ENCODE assay signal across 8 cellular contexts in the genomic region with DNA sequence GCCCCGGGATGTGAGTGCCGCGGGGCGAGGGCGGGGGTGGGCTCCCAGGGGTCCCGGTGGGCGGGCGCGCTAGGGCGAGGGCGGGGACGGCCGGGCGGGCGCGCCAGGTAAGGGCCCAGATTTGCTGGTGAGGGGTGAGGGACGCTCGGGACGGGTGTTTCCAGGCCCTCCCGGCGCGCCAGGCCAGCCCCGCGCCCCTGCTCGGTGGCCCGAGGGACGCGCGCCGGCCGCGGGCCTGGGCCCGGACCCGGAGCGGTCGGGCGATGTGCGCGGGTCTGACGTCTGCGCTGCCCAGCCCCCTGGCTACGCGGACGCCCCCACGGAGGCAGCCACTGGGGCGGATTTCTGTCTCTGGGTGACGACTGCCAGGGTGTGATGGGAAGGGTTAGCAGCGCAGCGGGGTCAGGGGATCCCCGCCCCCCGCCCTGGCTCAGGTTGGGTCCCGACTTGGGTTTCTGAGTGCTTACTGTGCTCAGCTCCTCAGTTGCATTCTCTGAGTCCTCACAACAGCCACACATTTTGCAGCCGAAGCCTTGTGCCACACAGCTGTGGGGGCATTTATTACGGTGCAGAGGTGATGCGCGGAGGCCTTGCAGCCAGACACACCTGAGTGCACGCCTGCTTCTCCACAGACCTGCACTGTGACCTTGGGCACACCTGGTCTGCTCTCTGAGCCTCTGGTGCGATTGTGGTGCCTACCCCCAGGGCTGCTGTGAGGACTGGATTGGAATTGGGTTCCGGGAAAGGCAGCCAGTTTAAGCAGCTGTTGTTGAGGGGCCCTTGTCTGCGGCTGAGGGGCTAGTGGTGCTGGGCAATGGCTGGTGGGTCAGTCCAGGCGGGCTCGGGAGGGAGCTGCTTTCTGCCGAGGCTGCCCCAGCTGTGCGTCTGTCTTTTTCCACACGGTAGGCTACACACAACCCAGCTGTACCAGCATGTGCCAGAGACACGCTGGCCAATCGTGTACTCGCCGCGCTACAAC. TPM values are rescaled to one million over a fixed set of nuclear protein-coding genes. Genes with fewer than 3 reads are reported as not detected.
A peak's percentile ranks its signal among the peaks of the same experiment; 100 is the strongest.
DNase-seq lines count a peak whose midpoint lies in the region; ATAC-seq and TF ChIP-seq lines count a peak whose summit lies in the region.

No MANE protein-coding gene starts in this region.

- peaks cover 42% of the 10 kb centered on the region for H3K4me1 Mint-ChIP-seq in osteocyte (ENCODE audit: unreplicated experiment)

- no peak for TF ChIP-seq CTCF in osteocyte (IDR thresholded peaks at IDR 0.05)

- no peaks in the 10 kb centered on the region for H3K9me3 Mint-ChIP-seq in osteocyte (ENCODE audit: unreplicated experiment)

- H3K36me3 Mint-ChIP-seq in osteocyte (ENCODE audit: unreplicated experiment) = no peaks in the 10 kb centered on the region

- ATAC-seq in HG03521 (IDR thresholded peaks at IDR 0.05; ENCODE audit: unreplicated experiment) = peak; percentile 13

- H3K4me3 Mint-ChIP-seq in osteocyte (ENCODE audit: unreplicated experiment) = peak overlapping the region; percentile 76

- H3K27ac Mint-ChIP-seq in osteocyte (ENCODE audit: unreplicated experiment) = peak overlapping the region; percentile 31

- peak; percentile 23 for DNase-seq in NCI-H1092 treated with DMSO at 0.1 percent for 48 hours (lab: John Stamatoyannopoulos, UW)
- no peak for DNase-seq in NCI-H1092 (lab: John Stamatoyannopoulos, UW)
- peak; percentile 31 for DNase-seq in activated T-helper 9 cell treated with anti-CD3 and anti-CD28 coated beads, Interleukin-2, amount 50 U/mL, for 16 hours (ENCODE audit: low read depth)
- DNase-seq in glomerular visceral epithelial cell (ENCODE audit: extremely low spot score) = peak; percentile 14
- no peak for DNase-seq in osteocyte (ENCODE audit: extremely low spot score, unreplicated experiment)
- no peak for DNase-seq in NCI-H1694 (lab: John Stamatoyannopoulos, UW)
- no peak for DNase-seq in GOT3 (lab: John Stamatoyannopoulos, UW)

- H3K27me3 Mint-ChIP-seq in osteocyte (ENCODE audit: unreplicated experiment) = no peaks in the 10 kb centered on the region

RNA-seq across cellular contexts. Expression of gene HDAC11, which starts 0.5 kb away (rescaled TPM):
- total RNA-seq in osteocyte = 11.9 and 13.7 TPM in 2 replicates

Comparison
In these comparisons a context has a peak if more than half of its experiments do, and no peak if none do; other contexts are left out.
1. DNase-seq: peak in NCI-H1092 treated with DMSO at 0.1 percent for 48 hours (single experiment), activated T-helper 9 cell treated with anti-CD3 and anti-CD28 coated beads, Interleukin-2, amount 50 U/mL, for 16 hours (single experiment) and glomerular visceral epithelial cell (single experiment); none in NCI-H1092 (single experiment), osteocyte (single experiment), NCI-H1694 (single experiment) and GOT3 (single experiment).